ENCODE assay signal across 11 cellular contexts in genomic region chr7:85021090-85021704, GRCh38.
A peak's percentile ranks its signal among the peaks of the same experiment; 100 is the strongest.
DNase-seq lines count a peak whose midpoint lies in the region; ATAC-seq and TF ChIP-seq lines count a peak whose summit lies in the region.
"Had no signal": no experiment of that assay in that cellular context is flagged by ENCODE, and none has a peak within 500 bp of the region (broad histone marks: within the 10 kb centered on the region; RNA-seq: fewer than 3 reads in every experiment).

No MANE protein-coding gene starts in this region.

- H3K4me1 ChIP-seq in right atrium auricular region (no peaks in the 10 kb centered on the region), RWPE2 (ENCODE audit: insufficient read depth, poor library complexity, severe bottlenecking) (peaks cover 18% of the 10 kb centered on the region), gastroesophageal sphincter (no peaks in the 10 kb centered on the region)

- TF ChIP-seq POLR2A in gastroesophageal sphincter (IDR thresholded peaks at IDR 0.05) = no peak

- H3K9me3 ChIP-seq in right atrium auricular region = no peaks in the 10 kb centered on the region
- no peaks in the 10 kb centered on the region for H3K9me3 ChIP-seq in RWPE2 (ENCODE audit: severe bottlenecking)
- no peaks in the 10 kb centered on the region for H3K9me3 ChIP-seq in gastroesophageal sphincter
- H3K9me3 ChIP-seq: neutrophil had no signal

- DNase-seq in right atrium auricular region (ENCODE audit: low spot score) = no peak
- no peak for DNase-seq in left cardiac atrium
- no peak for DNase-seq in RWPE2 (ENCODE audit: low spot score)
- DNase-seq in activated CD8-positive, alpha-beta memory T cell treated with anti-CD3 and anti-CD28 coated beads, Interleukin-2, amount 50 U/mL, for 48 hours = no peak
- no peak for DNase-seq in GM19238 (ENCODE audit: insufficient read length, low spot score)
- no peak for DNase-seq in OCI-M2 (lab: John Stamatoyannopoulos, UW; ENCODE audit: unreplicated experiment)
- DNase-seq in activated CD8-positive, alpha-beta memory T cell treated with anti-CD3 and anti-CD28 coated beads, Interleukin-2, amount 50 U/mL, for 4 hours = no peak
- DNase-seq: activated CD4-positive, alpha-beta T cell treated with anti-CD3 and anti-CD28 coated beads, Interleukin-2, amount 50 U/mL, for 48 hours; effector CD8-positive, alpha-beta T cell had no signal

- H3K36me3 ChIP-seq in right atrium auricular region = no peaks in the 10 kb centered on the region
- no peaks in the 10 kb centered on the region for H3K36me3 ChIP-seq in RWPE2 (ENCODE audit: low read depth)
- no peaks in the 10 kb centered on the region for H3K36me3 ChIP-seq in gastroesophageal sphincter
- H3K36me3 ChIP-seq: neutrophil had no signal

- no peak overlapping the region for H3K4me3 ChIP-seq in right atrium auricular region
- no peak overlapping the region for H3K4me3 ChIP-seq in RWPE2 (ENCODE audit: severe bottlenecking)
- H3K4me3 ChIP-seq in gastroesophageal sphincter = no peak overlapping the region

- TF ChIP-seq EP300 in gastroesophageal sphincter (IDR thresholded peaks at IDR 0.05) = no peak

- H3K27ac ChIP-seq in right atrium auricular region (no peak overlapping the region), RWPE2 (ENCODE audit: poor library complexity, severe bottlenecking) (no peak overlapping the region), gastroesophageal sphincter (no peak overlapping the region)
- H3K27ac ChIP-seq: neutrophil had no signal

- H3K27me3 ChIP-seq in right atrium auricular region (no peaks in the 10 kb centered on the region), RWPE2 (ENCODE audit: insufficient read depth, poor library complexity, severe bottlenecking) (no peaks in the 10 kb centered on the region), gastroesophageal sphincter (no peaks in the 10 kb centered on the region)
- H3K27me3 ChIP-seq: neutrophil had no signal

- TF ChIP-seq CTCF in right atrium auricular region (IDR thresholded peaks at IDR 0.05) (peak; percentile 15 to 63), RWPE2 (IDR thresholded peaks at IDR 0.05; ENCODE audit: poor library complexity, severe bottlenecking) (peak; percentile 75), gastroesophageal sphincter (IDR thresholded peaks at IDR 0.05) (peak; percentile 49 to 71 (median 60))

- WGBS in gastroesophageal sphincter (ENCODE audit: low coverage in 1 of 2), 2 donors = 55 to 69% methylated on average over 3 to 4 of the region's 4 CpGs

- ATAC-seq in left cardiac atrium (no peak), RWPE2 (ENCODE audit: low read depth) (no peak), gastroesophageal sphincter (no peak)

- intact Hi-C loops in left cardiac atrium (cut with DNase I) = loop anchor here (5.0 to 10.0 kb wide), 2 partner anchors 404 to 1086 kb away; no protein-coding TSS in a partner anchor
